28 cellular contexts compared by ENCODE assay signal in genomic region chr1:241614144-241614543, GRCh38. TPM values are rescaled to one million over a fixed set of nuclear protein-coding genes. Genes with fewer than 3 reads are reported as not detected.
DNase-seq lines count a peak whose midpoint lies in the region; ATAC-seq, FAIRE-seq and TF ChIP-seq lines count a peak whose summit lies in the region.
"Had no signal": no experiment of that assay in that cellular context is flagged by ENCODE, and none has a peak within 500 bp of the region (broad histone marks: within the 10 kb centered on the region; RNA-seq: fewer than 3 reads in every experiment).

No MANE protein-coding gene starts in this region.

- POLR2A ChIA-PET in A549 (lab: Yijun Ruan, JAX): no interaction called here
- POLR2A ChIA-PET in activated CD4-positive, alpha-beta memory T cell treated with anti-CD3 and anti-CD28 coated beads, Interleukin-2, amount 10 ng/mL, durations not matched to agents 7 days and 5 days (lab: Charles Lee): interaction anchor here (0.6 kb wide), 1 partner anchor 18 kb away, joined by 3 read pairs; no protein-coding TSS in a partner anchor
- POLR2A ChIA-PET in CD4-positive, alpha-beta T cell (lab: Charles Lee): interaction anchor here (1.2 kb wide), 1 partner anchor 13 kb away, joined by 3 read pairs; no protein-coding TSS in a partner anchor

- TF ChIP-seq EP300 in A549 (IDR thresholded peaks at IDR 0.05): no peak

- peaks cover 93% of the 10 kb centered on the region for H3K4me1 ChIP-seq in A549
- H3K4me1 ChIP-seq in pancreas: peaks cover 9 to 40% (median 9%) of the 10 kb centered on the region in 3 donors

- H3K27ac Mint-ChIP-seq in Calu3 (ENCODE audit: unreplicated experiment): peak overlapping the region; percentile 80
- no peak overlapping the region for H3K27ac Mint-ChIP-seq in activated CD4-positive, alpha-beta memory T cell treated with anti-CD3 and anti-CD28 coated beads, Interleukin-2, amount 10 ng/mL, durations not matched to agents 7 days and 5 days
- no peak overlapping the region for H3K27ac Mint-ChIP-seq in CD4-positive, alpha-beta T cell
- H3K27ac Mint-ChIP-seq: activated T-helper 2 cell treated with anti-CD3 and anti-CD28 coated beads, Interferon-gamma antibody, Interleukin-2, Interleukin-4, amounts not matched to agents 10 μg/mL and 5 μg/mL and 100 μg/mL, durations not matched to agents 14 hours and 24 hours and 36 hours; CD8-positive, alpha-beta T cell; endodermal cell; natural killer cell treated with Interleukin-12 subunit alpha and Interleukin-12 subunit beta and Interleukin-15 and Interleukin-18, amount 100 ng/mL, for 72 hours; T-cell had no signal

- H3K27ac ChIP-seq in A549 (peak overlapping the region; percentile 89 to 90), pancreas (peak overlapping the region in 1 of 4 donors; percentile 60)
- H3K27ac ChIP-seq in CD4-positive, alpha-beta T cell (ENCODE audit: low read depth, low read length): no peak overlapping the region
- H3K27ac ChIP-seq: coronary artery, esophagus muscularis mucosa, left ventricle myocardium inferior, SJCRH30 had no signal

- no peak for TF ChIP-seq CTCF in A549 (IDR thresholded peaks at IDR 0.05)
- TF ChIP-seq CTCF in Calu3 (IDR thresholded peaks at IDR 0.05; ENCODE audit: unreplicated experiment): no peak
- TF ChIP-seq CTCF in pancreas (IDR thresholded peaks at IDR 0.05): no peak
- TF ChIP-seq CTCF in CD4-positive, alpha-beta T cell (IDR thresholded peaks at IDR 0.05): no peak

- peak overlapping the region; percentile 94 for H3K4me2 ChIP-seq in A549

- 80% methylated on average over 4 of the region's 4 CpGs for WGBS in A549 (ENCODE audit: missing lambda C conversion rate)
- 82 to 92% methylated on average over 4 of the region's 4 CpGs for WGBS in pancreas, 2 donors

- intact Hi-C loops in Calu3 (cut with micrococcal nuclease; ENCODE audit: unreplicated experiment): loop anchor here (5.0 to 10.0 kb wide), 3 partner anchors 82 to 371 kb away; partner anchors contain the start of gene KMO
- intact Hi-C loops in pancreas (cut with DNase I): no loop called here
- intact Hi-C loops in CD4-positive, alpha-beta T cell (cut with DNase I, micrococcal nuclease): loop anchor here (5.0 to 10.0 kb wide), 7 partner anchors 82 to 1713 kb away; partner anchors contain the start of genes EXO1 (in 1 of the 2), KMO (in 1 of the 2) and MAP1LC3C (in 1 of the 2)

- peaks cover 12% of the 10 kb centered on the region for H3K36me3 Mint-ChIP-seq in Calu3 (ENCODE audit: insufficient read depth, unreplicated experiment)
- H3K36me3 Mint-ChIP-seq in activated CD4-positive, alpha-beta memory T cell treated with anti-CD3 and anti-CD28 coated beads, Interleukin-2, amount 10 ng/mL, durations not matched to agents 7 days and 5 days (ENCODE audit: low read depth): no peaks in the 10 kb centered on the region
- H3K36me3 Mint-ChIP-seq in CD4-positive, alpha-beta T cell (ENCODE audit: low read depth): no peaks in the 10 kb centered on the region
- H3K36me3 Mint-ChIP-seq: CD8-positive, alpha-beta T cell; natural killer cell treated with Interleukin-12 subunit alpha and Interleukin-12 subunit beta and Interleukin-15 and Interleukin-18, amount 100 ng/mL, for 72 hours; T-cell had no signal

- FAIRE-seq in A549 (lab: Jason Lieb, UNC) (no peak), pancreas (lab: Jason Lieb, UNC) (no peak)
- FAIRE-seq: bronchial epithelial cell, frontal cortex had no signal

- no peaks in the 10 kb centered on the region for H3K36me3 ChIP-seq in pancreas
- H3K36me3 ChIP-seq: esophagus muscularis mucosa, left ventricle myocardium inferior, SJCRH30, transverse colon had no signal

- BruUV-seq in Calu3 (replicated peaks; lab: Mats Ljungman, UMichigan): no TSS peak

- H3K27me3 Mint-ChIP-seq in Calu3 (ENCODE audit: unreplicated experiment): no peaks in the 10 kb centered on the region
- H3K27me3 Mint-ChIP-seq in activated CD4-positive, alpha-beta memory T cell treated with anti-CD3 and anti-CD28 coated beads, Interleukin-2, amount 10 ng/mL, durations not matched to agents 7 days and 5 days: no peaks in the 10 kb centered on the region
- no peaks in the 10 kb centered on the region for H3K27me3 Mint-ChIP-seq in CD4-positive, alpha-beta T cell
- H3K27me3 Mint-ChIP-seq: natural killer cell treated with Interleukin-12 subunit alpha and Interleukin-12 subunit beta and Interleukin-15 and Interleukin-18, amount 100 ng/mL, for 72 hours; T-cell had no signal

- ATAC-seq in A549 (no peak), pancreas (no peak)
- ATAC-seq in CD4-positive, alpha-beta T cell (ENCODE audit: poor library complexity): no peak
- ATAC-seq: CD8-positive, alpha-beta T cell; natural killer cell treated with Interleukin-12 subunit alpha and Interleukin-12 subunit beta and Interleukin-15 and Interleukin-18, amount 100 ng/mL, for 72 hours; T-cell had no signal

- peaks cover 36% of the 10 kb centered on the region for H3K4me1 Mint-ChIP-seq in Calu3 (ENCODE audit: low read depth, unreplicated experiment)
- peaks cover 5% of the 10 kb centered on the region for H3K4me1 Mint-ChIP-seq in activated CD4-positive, alpha-beta memory T cell treated with anti-CD3 and anti-CD28 coated beads, Interleukin-2, amount 10 ng/mL, durations not matched to agents 7 days and 5 days
- H3K4me1 Mint-ChIP-seq in CD4-positive, alpha-beta T cell (ENCODE audit: low read depth): no peaks in the 10 kb centered on the region
- H3K4me1 Mint-ChIP-seq: T-cell had no signal

- TF ChIP-seq POLR2A in A549 (IDR thresholded peaks at IDR 0.05; ENCODE audit: low read length): no peak

- no peaks in the 10 kb centered on the region for H3K27me3 ChIP-seq in pancreas
- no peaks in the 10 kb centered on the region for H3K27me3 ChIP-seq in CD4-positive, alpha-beta T cell (ENCODE audit: control insufficient read depth, insufficient read depth, low read length)
- H3K27me3 ChIP-seq: SJCRH30, transverse colon had no signal

- no peaks in the 10 kb centered on the region for H3K9me3 ChIP-seq in A549
- H3K9me3 ChIP-seq in pancreas: no peaks in the 10 kb centered on the region
- no peaks in the 10 kb centered on the region for H3K9me3 ChIP-seq in CD4-positive, alpha-beta T cell (ENCODE audit: control insufficient read depth, low read length)
- H3K9me3 ChIP-seq: esophagus muscularis mucosa, left ventricle myocardium inferior, SJCRH30, transverse colon had no signal

- no peak for TF ChIP-seq RAD21 in A549 (conservative IDR thresholded peaks at IDR 0.05 in 1 of 2, IDR thresholded peaks at IDR 0.05 in 1 of 2)

- H3K4me3 ChIP-seq in A549 (no peak overlapping the region), pancreas (no peak overlapping the region)
- H3K4me3 ChIP-seq: coronary artery, esophagus muscularis mucosa, left ventricle myocardium inferior, SJCRH30, transverse colon had no signal

- CTCF ChIA-PET in A549 (lab: Yijun Ruan, JAX): interaction anchor here (0.5 to 10.4 kb wide), 5 partner anchors 12 to 1703 kb away, joined by 3 to 120 read pairs (median 4); no protein-coding TSS in a partner anchor
- CTCF ChIA-PET in Calu3 (lab: Charles Lee): no interaction called here
- CTCF ChIA-PET in activated CD4-positive, alpha-beta memory T cell treated with anti-CD3 and anti-CD28 coated beads, Interleukin-2, amount 10 ng/mL, durations not matched to agents 7 days and 5 days (lab: Charles Lee): interaction anchor here (5.8 kb wide), 1 partner anchor 12 kb away, joined by 49 read pairs; no protein-coding TSS in a partner anchor
- CTCF ChIA-PET in CD4-positive, alpha-beta T cell (lab: Charles Lee): interaction anchor here (1.4 kb wide), 1 partner anchor 13 kb away, joined by 4 read pairs; no protein-coding TSS in a partner anchor

- H3K4me3 Mint-ChIP-seq in Calu3 (ENCODE audit: low read depth, unreplicated experiment): no peak overlapping the region
- no peak overlapping the region for H3K4me3 Mint-ChIP-seq in activated CD4-positive, alpha-beta memory T cell treated with anti-CD3 and anti-CD28 coated beads, Interleukin-2, amount 10 ng/mL, durations not matched to agents 7 days and 5 days
- H3K4me3 Mint-ChIP-seq in CD4-positive, alpha-beta T cell: no peak overlapping the region
- H3K4me3 Mint-ChIP-seq: CD8-positive, alpha-beta T cell; endodermal cell; natural killer cell treated with Interleukin-12 subunit alpha and Interleukin-12 subunit beta and Interleukin-15 and Interleukin-18, amount 100 ng/mL, for 72 hours; T-cell had no signal

- DNase-seq in A549 (ENCODE audit: low read depth in 1 of 2, low spot score in 1 of 2): no peak
- DNase-seq in Calu3: no peak
- DNase-seq in activated CD4-positive, alpha-beta memory T cell treated with anti-CD3 and anti-CD28 coated beads, Interleukin-2, amount 10 ng/mL, durations not matched to agents 7 days and 5 days: peak; percentile 23
- peak; percentile 46 for DNase-seq in foreskin melanocyte
- DNase-seq in pancreas: no peak
- no peak for DNase-seq in NCI-H2029 (lab: John Stamatoyannopoulos, UW)
- DNase-seq in CD4-positive, alpha-beta T cell: no peak
- DNase-seq: CD8-positive, alpha-beta T cell; DMS153; endodermal cell; hippocampal formation; IMR-90; left ventricle myocardium inferior; midbrain; NCI-H1417; SJCRH30; T-cell; transverse colon had no signal

- no peaks in the 10 kb centered on the region for H3K9me3 Mint-ChIP-seq in Calu3 (ENCODE audit: low read depth, unreplicated experiment)
- H3K9me3 Mint-ChIP-seq in activated CD4-positive, alpha-beta memory T cell treated with anti-CD3 and anti-CD28 coated beads, Interleukin-2, amount 10 ng/mL, durations not matched to agents 7 days and 5 days: no peaks in the 10 kb centered on the region
- no peaks in the 10 kb centered on the region for H3K9me3 Mint-ChIP-seq in CD4-positive, alpha-beta T cell
- H3K9me3 Mint-ChIP-seq: activated T-helper 2 cell treated with anti-CD3 and anti-CD28 coated beads, Interferon-gamma antibody, Interleukin-2, Interleukin-4, amounts not matched to agents 10 μg/mL and 5 μg/mL and 100 μg/mL, durations not matched to agents 14 hours and 24 hours and 36 hours; CD8-positive, alpha-beta T cell; endodermal cell; natural killer cell treated with Interleukin-12 subunit alpha and Interleukin-12 subunit beta and Interleukin-15 and Interleukin-18, amount 100 ng/mL, for 72 hours; T-cell had no signal

RNA-seq across cellular contexts. Expression of gene CHML, which starts 26.0 kb away (rescaled TPM):
- 12.5 and 15.2 TPM in 2 replicates for polyA plus RNA-seq in A549 (2011; rRNA removed)
- 4.0 and 6.5 TPM in 2 replicates for polyA plus RNA-seq in A549 (2012; cell fraction: cytosol; rRNA removed)
- 6.5 and 7.5 TPM in 2 replicates for polyA plus RNA-seq in A549 (2012; cell fraction: nucleus; rRNA removed)
- polyA plus RNA-seq in A549 (2017; fragmentation: RNase III; extraction: RNeasy Plus Mini Kit Qiagen cat#74134 plus additional on column Dnase treatment): 8.8 to 12.6 TPM (median 10.2 TPM) in 3 replicates
- polyA minus RNA-seq in A549 (2011; rRNA and poly(A)+ RNA removed): 33.7 and 40.7 TPM in 2 replicates
- total RNA-seq in Calu3 (2022): 28.2 and 30.4 TPM in 2 replicates
- 1 to 10 TPM; 8.9 to 9.9 TPM for total RNA-seq in activated CD4-positive, alpha-beta memory T cell treated with anti-CD3 and anti-CD28 coated beads, Interleukin-2, amount 10 ng/mL, durations not matched to agents 7 days and 5 days
- 1 to 10 TPM; 1.7 to 6.3 (median 3.6) TPM for total RNA-seq in pancreas
- 1 to 10 TPM in 1 of 2 donors, under 1 TPM in 1; 0.68 to 1.2 TPM for polyA plus RNA-seq in pancreas
- 10 to 100 TPM in 1 of 2 experiments, 1 to 10 TPM in 1; 9.1 to 10.3 TPM for total RNA-seq in CD4-positive, alpha-beta T cell

RNA-seq across cellular contexts. Expression of gene OPN3, which starts 26.0 kb away (rescaled TPM):
- polyA plus RNA-seq in A549 (2011; rRNA removed): 119 and 144 TPM in 2 replicates
- polyA plus RNA-seq in A549 (2012; cell fraction: cytosol; rRNA removed): 26.3 and 36.6 TPM in 2 replicates
- polyA plus RNA-seq in A549 (2012; cell fraction: nucleus; rRNA removed): 14.0 TPM in 2 replicates
- polyA plus RNA-seq in A549 (2017; fragmentation: RNase III; extraction: RNeasy Plus Mini Kit Qiagen cat#74134 plus additional on column Dnase treatment): 41.0 to 52.4 TPM (median 41.6 TPM) in 3 replicates
- 35.1 and 38.8 TPM in 2 replicates for polyA minus RNA-seq in A549 (2011; rRNA and poly(A)+ RNA removed)
- total RNA-seq in Calu3 (2022): 15.3 and 22.0 TPM in 2 replicates
- 1 to 10 TPM; 8.0 to 9.6 TPM for total RNA-seq in activated CD4-positive, alpha-beta memory T cell treated with anti-CD3 and anti-CD28 coated beads, Interleukin-2, amount 10 ng/mL, durations not matched to agents 7 days and 5 days
- total RNA-seq in pancreas: 10 to 100 TPM in 1 of 6 donors, 1 to 10 TPM in 5; 1.2 to 12.8 (median 3.2) TPM
- 1 to 10 TPM; 2.4 to 3.5 TPM for polyA plus RNA-seq in pancreas
- total RNA-seq in CD4-positive, alpha-beta T cell: 1 to 10 TPM; 1.9 to 2.3 TPM

RNA-seq across cellular contexts. Expression of gene WDR64, which starts 37.9 kb away (rescaled TPM):
- polyA plus RNA-seq in A549 (2011; rRNA removed) (not detected in 2 replicates), A549 (2017; fragmentation: RNase III; extraction: RNeasy Plus Mini Kit Qiagen cat#74134 plus additional on column Dnase treatment) (0.03 TPM in 1 of 3 replicates, not detected in the others), pancreas (not detected)
- not detected in 2 replicates for polyA plus RNA-seq in A549 (2012; cell fraction: cytosol; rRNA removed)
- not detected in 2 replicates for polyA plus RNA-seq in A549 (2012; cell fraction: nucleus; rRNA removed)
- 0.37 TPM in 1 of 2 replicates, not detected in the other for polyA minus RNA-seq in A549 (2011; rRNA and poly(A)+ RNA removed)
- total RNA-seq in Calu3 (2022) (not detected in 2 replicates), pancreas (not detected)
- under 1 TPM in 1 of 2 experiments, not detected in 1; 0.13 TPM for total RNA-seq in activated CD4-positive, alpha-beta memory T cell treated with anti-CD3 and anti-CD28 coated beads, Interleukin-2, amount 10 ng/mL, durations not matched to agents 7 days and 5 days
- under 1 TPM in 1 of 2 experiments, not detected in 1; 0.67 TPM for total RNA-seq in CD4-positive, alpha-beta T cell
- total RNA-seq: activated CD8-positive, alpha-beta memory T cell treated with anti-CD3 and anti-CD28 coated beads for 36 hours; activated T-helper 2 cell treated with anti-CD3 and anti-CD28 coated beads, Interferon-gamma antibody, Interleukin-2, Interleukin-4, amounts not matched to agents 10 μg/mL and 5 μg/mL and 100 μg/mL, durations not matched to agents 14 hours and 24 hours and 36 hours; bronchial epithelial cell; endodermal cell; esophagus muscularis mucosa; frontal cortex; G401; IMR-90; left ventricle myocardium inferior; natural killer cell treated with Interleukin-12 subunit alpha and Interleukin-12 subunit beta and Interleukin-15 and Interleukin-18, amount 100 ng/mL, for 72 hours; NCI-H460; osteocyte; SJCRH30; transverse colon had no signal
- polyA plus RNA-seq: IMR-90 had no signal

Comparison
In these comparisons a context has a peak if more than half of its experiments do, and no peak if none do; other contexts are left out.
1. DNase-seq: peak in activated CD4-positive, alpha-beta memory T cell treated with anti-CD3 and anti-CD28 coated beads, Interleukin-2, amount 10 ng/mL, durations not matched to agents 7 days and 5 days (single experiment) and foreskin melanocyte (single experiment); none in A549 (0 of 2), Calu3 (single experiment), pancreas (0 of 6), NCI-H2029 (single experiment) and CD4-positive, alpha-beta T cell (0 of 10).
2. intact Hi-C loops: an anchor here in Calu3 (5.0 to 10.0 kb wide) and CD4-positive, alpha-beta T cell (5.0 to 10.0 kb wide); none called in pancreas.